In the genomic region with DNA sequence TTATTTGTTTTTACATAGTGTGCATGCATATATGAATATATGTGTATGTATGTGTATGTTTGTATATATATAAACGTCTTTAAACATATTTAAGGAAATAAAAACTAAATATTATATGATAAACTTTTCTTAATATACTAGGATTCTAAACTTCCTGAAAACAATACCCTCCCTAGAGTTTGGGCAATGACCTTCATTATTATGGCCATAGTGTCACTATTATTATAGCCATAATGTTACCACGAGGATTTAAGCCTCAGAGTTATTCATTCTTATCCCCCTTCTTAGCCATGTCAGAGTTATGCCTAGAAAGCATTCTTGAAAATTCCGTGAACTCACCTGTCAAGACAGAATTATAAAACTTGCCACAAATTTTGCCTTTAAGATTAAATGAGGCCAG, we compare ENCODE assay signal across 18 cellular contexts.
DNase-seq lines count a peak whose midpoint lies in the region; ATAC-seq, FAIRE-seq and TF ChIP-seq lines count a peak whose summit lies in the region.
"Had no signal": no experiment of that assay in that cellular context is flagged by ENCODE, and none has a peak within 500 bp of the region (broad histone marks: within the 10 kb centered on the region; RNA-seq: fewer than 3 reads in every experiment).

No MANE protein-coding gene starts in this region.

- H3K36me3 ChIP-seq in GM23248 (ENCODE audit: low read depth) (no peaks in the 10 kb centered on the region), SJCRH30 (no peaks in the 10 kb centered on the region), endothelial cell of umbilical vein (ENCODE audit: control insufficient read depth in 2 of 2, extremely low read depth in 1 of 2, insufficient read depth in 2 of 2, low read length in 2 of 2) (no peaks in the 10 kb centered on the region)

- no peaks in the 10 kb centered on the region for H3K27me3 ChIP-seq in GM23248 (replicated peaks; ENCODE audit: insufficient read depth)
- no peaks in the 10 kb centered on the region for H3K27me3 ChIP-seq in SJCRH30
- H3K27me3 ChIP-seq in endothelial cell of umbilical vein (ENCODE audit: control insufficient read depth in 2 of 2, insufficient read depth in 2 of 2, low read length in 2 of 2) = no peaks in the 10 kb centered on the region
- no peaks in the 10 kb centered on the region for H3K27me3 ChIP-seq in dorsolateral prefrontal cortex

- H3K27me3 Mint-ChIP-seq in osteocyte (ENCODE audit: unreplicated experiment) = no peaks in the 10 kb centered on the region
- no peaks in the 10 kb centered on the region for H3K27me3 Mint-ChIP-seq in stimulated activated memory B cell treated with anti-CD40 and anti-IgM and Interleukin-4, amounts not matched to agents 10 μg/mL and 1 μg/mL and 100 μg/mL, for 72 hours

- no peak overlapping the region for H3K4me3 Mint-ChIP-seq in osteocyte (ENCODE audit: unreplicated experiment)
- H3K4me3 Mint-ChIP-seq in stimulated activated memory B cell treated with anti-CD40 and anti-IgM and Interleukin-4, amounts not matched to agents 10 μg/mL and 1 μg/mL and 100 μg/mL, for 72 hours = no peak overlapping the region
- H3K4me3 Mint-ChIP-seq: CD4-positive, alpha-beta T cell had no signal

- H3K9me3 ChIP-seq in GM23248 (ENCODE audit: low read depth) = no peaks in the 10 kb centered on the region
- H3K9me3 ChIP-seq in SJCRH30 (replicated peaks) = no peaks in the 10 kb centered on the region
- no peaks in the 10 kb centered on the region for H3K9me3 ChIP-seq in endothelial cell of umbilical vein (replicated peaks; ENCODE audit: control insufficient read depth, insufficient read depth, low read length)
- H3K9me3 ChIP-seq: Caco-2 had no signal

- intact Hi-C loops in endothelial cell of umbilical vein (cut with micrococcal nuclease) (loop anchor here (1.0 to 10.0 kb wide), 3 partner anchors 159 to 645 kb away; a partner anchor contains a TSS), dorsolateral prefrontal cortex (cut with DNase I) (no loop called here)

- CTCF ChIA-PET in endothelial cell of umbilical vein (lab: Charles Lee) = interaction anchor here (0.7 kb wide), 1 partner anchor 11 kb away, joined by 3 read pairs; no protein-coding TSS in a partner anchor

- H3K79me2 ChIP-seq in GM23248 (ENCODE audit: insufficient read depth) = no peaks in the 10 kb centered on the region
- no peaks in the 10 kb centered on the region for H3K79me2 ChIP-seq in endothelial cell of umbilical vein (ENCODE audit: control insufficient read depth, insufficient read depth, low read length)

- peaks cover 5% of the 10 kb centered on the region for H3K36me3 Mint-ChIP-seq in osteocyte (ENCODE audit: unreplicated experiment)
- H3K36me3 Mint-ChIP-seq in stimulated activated memory B cell treated with anti-CD40 and anti-IgM and Interleukin-4, amounts not matched to agents 10 μg/mL and 1 μg/mL and 100 μg/mL, for 72 hours = no peaks in the 10 kb centered on the region

- 97 to 100% methylated on average over 3 of the region's 3 CpGs for WGBS in GM23248 (ENCODE audit: low coverage in 1 of 2, low lambda C conversion rate in 2 of 2, missing lambda C conversion rate in 2 of 2), 2 experiments

- POLR2A ChIA-PET in endothelial cell of umbilical vein (lab: Charles Lee) = no interaction called here

- dilution Hi-C loops in endothelial cell of umbilical vein (cut with MboI; ENCODE audit: extremely low pct_ligation_motif_present, low sequenced_read_pairs) = no loop called here

- no TSS peak for BruUV-seq in endothelial cell of umbilical vein (replicated peaks; lab: Mats Ljungman, UMichigan)

- peak overlapping the region; percentile 77 for H3K4me2 ChIP-seq in GM23248 (ENCODE audit: unreplicated experiment)
- H3K4me2 ChIP-seq in endothelial cell of umbilical vein (ENCODE audit: insufficient read depth, low read length) = peak overlapping the region; percentile 79

- H2AFZ ChIP-seq in GM23248 (no peak overlapping the region), endothelial cell of umbilical vein (ENCODE audit: low read depth, low read length) (no peak overlapping the region)

- peaks cover 29% of the 10 kb centered on the region for H3K4me1 ChIP-seq in GM23248 (ENCODE audit: insufficient read depth)
- H3K4me1 ChIP-seq in SJCRH30 = peaks cover 68% of the 10 kb centered on the region
- H3K4me1 ChIP-seq in endothelial cell of umbilical vein (ENCODE audit: control insufficient read depth, extremely low read depth, insufficient read depth, low read length) = peaks cover 31% of the 10 kb centered on the region

- TF ChIP-seq CTCF in endothelial cell of umbilical vein (IDR thresholded peaks at IDR 0.05; ENCODE audit: extremely low read depth in 1 of 2, insufficient read depth in 1 of 2, low read depth in 1 of 2, low read length in 2 of 2) (no peak), osteocyte (IDR thresholded peaks at IDR 0.05) (no peak), dorsolateral prefrontal cortex (IDR thresholded peaks at IDR 0.05 in 54 of 56, conservative IDR thresholded peaks at IDR 0.05 in 2 of 56; ENCODE audit: low read depth in 1 of 56, partially characterized antibody in 56 of 56) (no peak)

- H3K9ac ChIP-seq in GM23248 (no peak overlapping the region; the same call in 1 of the 2 replicates), endothelial cell of umbilical vein (replicated peaks; ENCODE audit: extremely low read depth, insufficient read depth, low read length) (no peak overlapping the region)

- H3K27ac ChIP-seq in GM23248 = peak overlapping the region; percentile 59
- H3K27ac ChIP-seq in SJCRH30 = peak overlapping the region; percentile 85
- no peak overlapping the region for H3K27ac ChIP-seq in endothelial cell of umbilical vein (ENCODE audit: insufficient read depth, low read depth, low read length)
- H3K27ac ChIP-seq in dorsolateral prefrontal cortex = peak overlapping the region in 19 of 59 donors; percentile 2 to 65 (median 36)

- no peaks in the 10 kb centered on the region for H3K9me1 ChIP-seq in endothelial cell of umbilical vein (replicated peaks; ENCODE audit: control insufficient read depth, extremely low read depth, insufficient read depth, low read length)

- H4K20me1 ChIP-seq in GM23248 (ENCODE audit: insufficient read depth) = no peaks in the 10 kb centered on the region
- no peaks in the 10 kb centered on the region for H4K20me1 ChIP-seq in endothelial cell of umbilical vein (replicated peaks; ENCODE audit: control insufficient read depth, extremely low read depth, insufficient read depth, low read length)

- H3K4me1 Mint-ChIP-seq in osteocyte (ENCODE audit: unreplicated experiment) = peaks cover 68% of the 10 kb centered on the region
- H3K4me1 Mint-ChIP-seq in stimulated activated memory B cell treated with anti-CD40 and anti-IgM and Interleukin-4, amounts not matched to agents 10 μg/mL and 1 μg/mL and 100 μg/mL, for 72 hours = no peaks in the 10 kb centered on the region

- H3F3A ChIP-seq in GM23248 (ENCODE audit: insufficient read depth) = peaks cover 11% of the 10 kb centered on the region

- H3K4me3 ChIP-seq in GM23248 (no peak overlapping the region), SJCRH30 (no peak overlapping the region), endothelial cell of umbilical vein (replicated peaks in 1 of 3; ENCODE audit: insufficient read depth in 1 of 3, low read depth in 1 of 3, low read length in 3 of 3) (no peak overlapping the region), dorsolateral prefrontal cortex (no peak overlapping the region)

- H3K9me3 Mint-ChIP-seq in osteocyte (ENCODE audit: unreplicated experiment) = no peaks in the 10 kb centered on the region
- H3K9me3 Mint-ChIP-seq in stimulated activated memory B cell treated with anti-CD40 and anti-IgM and Interleukin-4, amounts not matched to agents 10 μg/mL and 1 μg/mL and 100 μg/mL, for 72 hours = no peaks in the 10 kb centered on the region
- H3K9me3 Mint-ChIP-seq: CD4-positive, alpha-beta T cell had no signal

- in situ Hi-C loops in GM23248 (cut with MboI) = no loop called here

- FAIRE-seq in endothelial cell of umbilical vein (lab: Jason Lieb, UNC) = no peak

- no peak for TF ChIP-seq POLR2A in endothelial cell of umbilical vein (IDR thresholded peaks at IDR 0.05; ENCODE audit: low read depth, low read length)

- no peak for ATAC-seq in stimulated activated memory B cell treated with anti-CD40 and anti-IgM and Interleukin-4, amounts not matched to agents 10 μg/mL and 1 μg/mL and 100 μg/mL, for 72 hours

- no peak for DNase-seq in GM23248
- no peak for DNase-seq in SJCRH30
- no peak for DNase-seq in endothelial cell of umbilical vein (ENCODE audit: low read depth, low spot score)
- no peak for DNase-seq in osteocyte (ENCODE audit: extremely low spot score, unreplicated experiment)
- DNase-seq in dorsolateral prefrontal cortex = no peak
- DNase-seq in DMS 273 (lab: John Stamatoyannopoulos, UW; ENCODE audit: unreplicated experiment) = no peak
- no peak for DNase-seq in GM19238 (ENCODE audit: insufficient read length, low spot score)
- DNase-seq: CD4-positive, alpha-beta T cell; DMS153; GF-D8; KG1; NCI-H1417; NCI-H187; NCI-H2107; NCI-H510A; NCI-H82 had no signal

- H3K27ac Mint-ChIP-seq in osteocyte (ENCODE audit: unreplicated experiment) = peak overlapping the region; percentile 71
- no peak overlapping the region for H3K27ac Mint-ChIP-seq in stimulated activated memory B cell treated with anti-CD40 and anti-IgM and Interleukin-4, amounts not matched to agents 10 μg/mL and 1 μg/mL and 100 μg/mL, for 72 hours
- H3K27ac Mint-ChIP-seq: CD4-positive, alpha-beta T cell had no signal

- no peaks in the 10 kb centered on the region for H3K9me2 ChIP-seq in GM23248 (ENCODE audit: insufficient read depth)

TF ChIP-seq in endothelial cell of umbilical vein, 7 proteins besides CTCF, POLR2A, EP300 and RAD21:
- no peak for TF ChIP-seq GATA2 (IDR thresholded peaks at IDR 0.05; ENCODE audit: insufficient read depth, insufficient read length, low read depth, low read length)
- no peak for TF ChIP-seq EZH2 (IDR thresholded peaks at IDR 0.05; ENCODE audit: borderline replicate concordance, low read depth, low read length, severe bottlenecking)
- TF ChIP-seq, protein P1, sequence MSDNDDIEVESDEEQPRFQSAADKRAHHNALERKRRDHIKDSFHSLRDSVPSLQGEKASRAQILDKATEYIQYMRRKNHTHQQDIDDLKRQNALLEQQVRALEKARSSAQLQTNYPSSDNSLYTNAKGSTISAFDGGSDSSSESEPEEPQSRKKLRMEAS (IDR thresholded peaks at IDR 0.05; ENCODE audit: insufficient read depth, insufficient read length) = no peak
- TF ChIP-seq FOS (IDR thresholded peaks at IDR 0.05; ENCODE audit: borderline replicate concordance, insufficient read depth, low read length) = no peak
- no peak for TF ChIP-seq POLR2AphosphoS5 (IDR thresholded peaks at IDR 0.05; ENCODE audit: insufficient read depth, low read depth, low read length)
- TF ChIP-seq MYC (IDR thresholded peaks at IDR 0.05; ENCODE audit: low read depth, low read length) = no peak
- no peak for TF ChIP-seq JUN (IDR thresholded peaks at IDR 0.05; ENCODE audit: borderline replicate concordance, insufficient read depth, insufficient read length, low read depth)
